Comparison of ENCODE assay signal across 8 cellular contexts in genomic region chr1:224502459-224503160, GRCh38.
DNase-seq lines count a peak whose midpoint lies in the region; TF ChIP-seq lines count a peak whose summit lies in the region.

No MANE protein-coding gene starts in this region.

- peak overlapping the region; percentile 57 for H2AFZ ChIP-seq in fibroblast of lung (ENCODE audit: low read length)

- peak overlapping the region; percentile 68 for H3K9ac ChIP-seq in NT2/D1 (ENCODE audit: insufficient read length, low read depth)
- H3K9ac ChIP-seq in fibroblast of lung (ENCODE audit: insufficient read depth, low read length): no peak overlapping the region
- peak overlapping the region; percentile 72 for H3K9ac ChIP-seq in skeletal muscle satellite cell (ENCODE audit: low read depth, low read length)

- H3K4me1 ChIP-seq in NT2/D1 (ENCODE audit: insufficient read depth, insufficient read length): peaks cover 26% of the 10 kb centered on the region
- peaks cover 27% of the 10 kb centered on the region for H3K4me1 ChIP-seq in fibroblast of lung (ENCODE audit: control insufficient read depth, extremely low read depth, insufficient read depth, low read length)
- H3K4me1 ChIP-seq in skeletal muscle satellite cell (ENCODE audit: control insufficient read depth, insufficient read depth, low read length): peaks cover 47% of the 10 kb centered on the region

- no peak for TF ChIP-seq CTCF in fibroblast of lung (conservative IDR thresholded peaks at IDR 0.05 in 1 of 2, IDR thresholded peaks at IDR 0.05 in 1 of 2; ENCODE audit: low read depth in 1 of 2, low read length in 2 of 2)

- H4K20me1 ChIP-seq in fibroblast of lung (ENCODE audit: control insufficient read depth, extremely low read depth, insufficient read depth, low read length): no peaks in the 10 kb centered on the region

- peak overlapping the region; percentile 18 for H3K27ac ChIP-seq in fibroblast of lung (ENCODE audit: insufficient read depth, low read length)

- H3K4me2 ChIP-seq in fibroblast of lung (ENCODE audit: extremely low read depth, insufficient read depth, low read length) (peak overlapping the region; percentile 62), skeletal muscle satellite cell (ENCODE audit: low read length) (peak overlapping the region; percentile 67)

- DNase-seq in DMS53 (lab: John Stamatoyannopoulos, UW): peak; percentile 35
- no peak for DNase-seq in DMS53 treated with DMSO at 0.1 percent for 48 hours (lab: John Stamatoyannopoulos, UW; ENCODE audit: unreplicated experiment)
- peak; percentile 46 for DNase-seq in NT2/D1 (ENCODE audit: low read depth, low spot score)
- DNase-seq in fibroblast of lung (ENCODE audit: low read depth in 2 of 2): peak in 1 of 2 donors; percentile 15
- DNase-seq in stimulated activated CD4-positive, alpha-beta T cell treated with anti-CD3 and anti-CD28 coated beads, Interleukin-15, amount 100 ng/mL, for 24 hours: no peak
- DNase-seq in cortex of kidney (lab: John Stamatoyannopoulos, UW): no peak
- no peak for DNase-seq in posterior cingulate gyrus

- H3K36me3 ChIP-seq in NT2/D1 (ENCODE audit: insufficient read depth, insufficient read length, low read length) (no peaks in the 10 kb centered on the region), fibroblast of lung (ENCODE audit: control insufficient read depth, insufficient read depth, low read length) (no peaks in the 10 kb centered on the region), skeletal muscle satellite cell (ENCODE audit: insufficient read depth, low read length) (no peaks in the 10 kb centered on the region)

- H3K9me3 ChIP-seq in NT2/D1 (ENCODE audit: insufficient read depth, low read length): no peaks in the 10 kb centered on the region
- no peaks in the 10 kb centered on the region for H3K9me3 ChIP-seq in fibroblast of lung (ENCODE audit: control insufficient read depth, insufficient read depth, low read depth, low read length)
- H3K9me3 ChIP-seq in skeletal muscle satellite cell (replicated peaks; ENCODE audit: low read length): no peaks in the 10 kb centered on the region

- H3K79me2 ChIP-seq in fibroblast of lung (ENCODE audit: control insufficient read depth, insufficient read depth, low read length): no peaks in the 10 kb centered on the region

- H3K4me3 ChIP-seq in NT2/D1 (ENCODE audit: insufficient read length, low read depth) (no peak overlapping the region), fibroblast of lung (replicated peaks in 1 of 4; ENCODE audit: control extremely low read depth in 1 of 4, insufficient read depth in 1 of 4, low read depth in 3 of 4, low read length in 4 of 4) (no peak overlapping the region), skeletal muscle satellite cell (ENCODE audit: low read length) (no peak overlapping the region)

- H3K27me3 ChIP-seq in NT2/D1 (ENCODE audit: insufficient read depth, insufficient read length): no peaks in the 10 kb centered on the region
- H3K27me3 ChIP-seq in fibroblast of lung (ENCODE audit: control insufficient read depth, insufficient read depth, low read length): no peaks in the 10 kb centered on the region
- H3K27me3 ChIP-seq in skeletal muscle satellite cell (ENCODE audit: control insufficient read depth, insufficient read depth, low read length): no peaks in the 10 kb centered on the region

- intact Hi-C loops in posterior cingulate gyrus (cut with DNase I): no loop called here

Comparison
In these comparisons a context has a peak if more than half of its experiments do, and no peak if none do; other contexts are left out.
1. DNase-seq: peak in DMS53 (single experiment) and NT2/D1 (single experiment); none in DMS53 treated with DMSO at 0.1 percent for 48 hours (single experiment), stimulated activated CD4-positive, alpha-beta T cell treated with anti-CD3 and anti-CD28 coated beads, Interleukin-15, amount 100 ng/mL, for 24 hours (single experiment), cortex of kidney (single experiment) and posterior cingulate gyrus (0 of 10).